8 cellular contexts compared by ENCODE assay signal in genomic region chr1:28737245-28738137, GRCh38. TPM values are rescaled to one million over a fixed set of nuclear protein-coding genes. Genes with fewer than 3 reads are reported as not detected.
DNase-seq lines count a peak whose midpoint lies in the region; ATAC-seq and TF ChIP-seq lines count a peak whose summit lies in the region.

No MANE protein-coding gene starts in this region.

- H3K9me3 Mint-ChIP-seq in activated CD4-positive, alpha-beta T cell treated with anti-CD3 and anti-CD28 coated beads, Interleukin-2, amount 10 ng/mL, durations not matched to agents 7 days and 5 days = no peaks in the 10 kb centered on the region

- H3K27me3 Mint-ChIP-seq in activated CD4-positive, alpha-beta T cell treated with anti-CD3 and anti-CD28 coated beads, Interleukin-2, amount 10 ng/mL, durations not matched to agents 7 days and 5 days = no peaks in the 10 kb centered on the region

- WGBS in lung, 2 donors = 1% methylated on average over 54 to 62 of the region's 62 CpGs

- POLR2A ChIA-PET in activated CD4-positive, alpha-beta T cell treated with anti-CD3 and anti-CD28 coated beads, Interleukin-2, amount 10 ng/mL, durations not matched to agents 7 days and 5 days (lab: Charles Lee) = interaction anchor here (0.6 to 1.8 kb wide), 5 partner anchors 69 to 156 kb away, joined by 3 to 12 read pairs (median 5); partner anchors contain the start of genes GMEB1, RNU11 and TAF12

- H3K36me3 Mint-ChIP-seq in activated CD4-positive, alpha-beta T cell treated with anti-CD3 and anti-CD28 coated beads, Interleukin-2, amount 10 ng/mL, durations not matched to agents 7 days and 5 days (ENCODE audit: low read depth) = peaks cover 38% of the 10 kb centered on the region

- no peaks in the 10 kb centered on the region for H3K9me3 ChIP-seq in lung (ENCODE audit: control insufficient read depth in 2 of 2, insufficient read depth in 1 of 2, low read length in 1 of 2)

- H3K4me3 Mint-ChIP-seq in activated CD4-positive, alpha-beta T cell treated with anti-CD3 and anti-CD28 coated beads, Interleukin-2, amount 10 ng/mL, durations not matched to agents 7 days and 5 days = peak overlapping the region; percentile 91

- H3K4me1 Mint-ChIP-seq in activated CD4-positive, alpha-beta T cell treated with anti-CD3 and anti-CD28 coated beads, Interleukin-2, amount 10 ng/mL, durations not matched to agents 7 days and 5 days = peaks cover 41% of the 10 kb centered on the region

- peak; percentile 5 for ATAC-seq in HG02759 (IDR thresholded peaks at IDR 0.05; ENCODE audit: unreplicated experiment)
- ATAC-seq in lung (ENCODE audit: insufficient read depth, low FRiP score) = peak; percentile 11
- no peak for ATAC-seq in GM21576 (IDR thresholded peaks at IDR 0.05; ENCODE audit: unreplicated experiment)

- peak overlapping the region; percentile 96 for H3K27ac ChIP-seq in lung (ENCODE audit: low read depth in 1 of 2, low read length in 1 of 2)

- H3K27me3 ChIP-seq in lung (ENCODE audit: control insufficient read depth, insufficient read depth) = no peaks in the 10 kb centered on the region

- DNase-seq in GF-D8 (lab: John Stamatoyannopoulos, UW) (peak; percentile 11), NCI-H2107 treated with DMSO at 0.1 percent for 48 hours (lab: John Stamatoyannopoulos, UW; ENCODE audit: unreplicated experiment) (peak; percentile 73), dermis microvascular lymphatic vessel endothelial cell (ENCODE audit: low read depth in 2 of 2) (peak; percentile 57 to 73), lung (ENCODE audit: low spot score) (peak; percentile 51)
- DNase-seq in activated CD4-positive, alpha-beta T cell treated with anti-CD3 and anti-CD28 coated beads, Interleukin-2, amount 10 ng/mL, durations not matched to agents 7 days and 5 days = peak; percentile 42
- peak; percentile 12 for DNase-seq in stimulated activated CD8-positive, alpha-beta memory T cell treated with anti-CD3 and anti-CD28 coated beads, Interleukin-12 subunit alpha, Interleukin-12 subunit beta, amount 100 ng/mL, for 24 hours (ENCODE audit: extremely low read depth)

- H3K36me3 ChIP-seq in lung (ENCODE audit: control insufficient read depth in 2 of 2, insufficient read depth in 2 of 2, low read length in 2 of 2) = peaks cover 0 to 10% of the 10 kb centered on the region in 2 donors

- CTCF ChIA-PET in activated CD4-positive, alpha-beta T cell treated with anti-CD3 and anti-CD28 coated beads, Interleukin-2, amount 10 ng/mL, durations not matched to agents 7 days and 5 days (lab: Charles Lee) = interaction anchor here (0.6 to 2.9 kb wide), 42 partner anchors 9 to 458 kb away, joined by 3 to 34 read pairs (median 6); partner anchors contain the start of genes EPB41, GMEB1, RNU11 and SRSF4

- TF ChIP-seq CTCF in lung (IDR thresholded peaks at IDR 0.05; ENCODE audit: control extremely low read depth, extremely low read depth) = no peak

- peaks cover 0 to 5% of the 10 kb centered on the region in 2 donors for H3K4me1 ChIP-seq in lung (ENCODE audit: control insufficient read depth in 2 of 2, insufficient read depth in 2 of 2, low read length in 2 of 2)

- H3K27ac Mint-ChIP-seq in activated CD4-positive, alpha-beta T cell treated with anti-CD3 and anti-CD28 coated beads, Interleukin-2, amount 10 ng/mL, durations not matched to agents 7 days and 5 days = peak overlapping the region; percentile 96

- H3K4me3 ChIP-seq in lung = peak overlapping the region; percentile 66

RNA-seq across cellular contexts. Expression of gene YTHDF2, which starts 0.8 kb away (rescaled TPM):
- total RNA-seq in activated CD4-positive, alpha-beta T cell treated with anti-CD3 and anti-CD28 coated beads, Interleukin-2, amount 10 ng/mL, durations not matched to agents 7 days and 5 days = 10 to 100 TPM; 76.3 to 89.2 TPM
- total RNA-seq in dermis microvascular lymphatic vessel endothelial cell (62.6 and 86.0 TPM in 2 replicates), lung (10 to 100 TPM; 55.9 to 65.8 TPM)
- polyA plus RNA-seq in lung = 10 to 100 TPM; 34.3 to 38.7 TPM

Comparison
In these comparisons a context has a peak if more than half of its experiments do, and no peak if none do; other contexts are left out.
1. DNase-seq: peak in every context shown above with its lines; median percentile 73 in NCI-H2107 treated with DMSO at 0.1 percent for 48 hours; 65 in dermis microvascular lymphatic vessel endothelial cell; 51 in lung; 42 in activated CD4-positive, alpha-beta T cell treated with anti-CD3 and anti-CD28 coated beads, Interleukin-2, amount 10 ng/mL, durations not matched to agents 7 days and 5 days; 12 in stimulated activated CD8-positive, alpha-beta memory T cell treated with anti-CD3 and anti-CD28 coated beads, Interleukin-12 subunit alpha, Interleukin-12 subunit beta, amount 100 ng/mL, for 24 hours; 11 in GF-D8.